In the genomic region with DNA sequence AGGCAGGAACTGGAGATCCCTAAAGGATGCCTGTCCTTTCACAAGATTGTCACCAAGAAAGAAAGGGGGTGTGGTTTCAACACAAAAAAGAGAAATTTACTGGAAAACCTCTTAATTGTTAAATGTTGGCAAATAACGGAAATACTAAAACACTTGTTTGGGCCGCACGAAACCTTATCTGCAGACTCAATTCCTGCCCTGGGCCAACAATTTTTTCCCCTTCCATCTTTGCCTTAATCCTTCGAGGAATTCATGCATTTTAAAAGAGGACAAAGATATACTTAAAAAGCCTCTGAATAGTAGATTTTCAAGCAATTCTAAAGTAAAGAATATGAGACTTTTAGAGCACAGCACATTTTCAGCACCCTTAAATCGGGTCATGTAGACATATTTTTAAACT, we compare ENCODE assay signal across 1 cellular context.
TF ChIP-seq lines count a peak whose summit lies in the region.

No MANE protein-coding gene starts in this region.

TF ChIP-seq in IMR-90, 13 proteins besides CTCF, POLR2A, EP300 and RAD21 (continued from another document):
- TF ChIP-seq, protein P1, sequence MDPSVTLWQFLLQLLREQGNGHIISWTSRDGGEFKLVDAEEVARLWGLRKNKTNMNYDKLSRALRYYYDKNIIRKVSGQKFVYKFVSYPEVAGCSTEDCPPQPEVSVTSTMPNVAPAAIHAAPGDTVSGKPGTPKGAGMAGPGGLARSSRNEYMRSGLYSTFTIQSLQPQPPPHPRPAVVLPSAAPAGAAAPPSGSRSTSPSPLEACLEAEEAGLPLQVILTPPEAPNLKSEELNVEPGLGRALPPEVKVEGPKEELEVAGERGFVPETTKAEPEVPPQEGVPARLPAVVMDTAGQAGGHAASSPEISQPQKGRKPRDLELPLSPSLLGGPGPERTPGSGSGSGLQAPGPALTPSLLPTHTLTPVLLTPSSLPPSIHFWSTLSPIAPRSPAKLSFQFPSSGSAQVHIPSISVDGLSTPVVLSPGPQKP (IDR thresholded peaks at IDR 0.05; ENCODE audit: borderline replicate concordance, low read depth, low read length) = no peak
- no peak for TF ChIP-seq MAFK (IDR thresholded peaks at IDR 0.05; ENCODE audit: low read depth, low read length)
- TF ChIP-seq CEBPB (IDR thresholded peaks at IDR 0.05; ENCODE audit: low read depth, low read length) = no peak
- TF ChIP-seq RCOR1 (IDR thresholded peaks at IDR 0.05; ENCODE audit: insufficient replicate concordance, low read length) = no peak
- no peak for TF ChIP-seq RFX5 (IDR thresholded peaks at IDR 0.05; ENCODE audit: low read depth, low read length)
- TF ChIP-seq BHLHE40 (IDR thresholded peaks at IDR 0.05; ENCODE audit: low read depth, low read length) = no peak
- no peak for TF ChIP-seq MXI1 (IDR thresholded peaks at IDR 0.05; ENCODE audit: borderline replicate concordance, low read depth, low read length)
- TF ChIP-seq USF2 (IDR thresholded peaks at IDR 0.05; ENCODE audit: low read depth, low read length) = no peak
- TF ChIP-seq NFE2L2 (IDR thresholded peaks at IDR 0.05; ENCODE audit: low read depth, low read length) = no peak
